In genomic region chr5:71782771-71783770, GRCh38 we compare ENCODE assay signal across 8 cellular contexts.
A peak's percentile ranks its signal among the peaks of the same experiment; 100 is the strongest.
DNase-seq lines count a peak whose midpoint lies in the region; ATAC-seq lines count a peak whose summit lies in the region.

No MANE protein-coding gene starts in this region.

- no peak overlapping the region for H3K4me3 Mint-ChIP-seq in central memory CD8-positive, alpha-beta T cell

- H3K27ac Mint-ChIP-seq in central memory CD8-positive, alpha-beta T cell (ENCODE audit: low read depth): no peak overlapping the region

- peaks cover 34% of the 10 kb centered on the region for H3K27me3 Mint-ChIP-seq in central memory CD8-positive, alpha-beta T cell

- DNase-seq in AG08396 (ENCODE audit: low spot score): peak; percentile 81
- peak; percentile 80 for DNase-seq in NCI-H146 treated with DMSO at 0.1 percent for 48 hours (lab: John Stamatoyannopoulos, UW; ENCODE audit: unreplicated experiment)
- DNase-seq in T-helper 9 cell: peak; percentile 12
- DNase-seq in central memory CD8-positive, alpha-beta T cell (ENCODE audit: low spot score in 2 of 2): no peak
- DNase-seq in kidney tubule cell (ENCODE audit: low spot score): peak; percentile 71
- peak; percentile 62 for DNase-seq in stimulated activated CD4-positive, alpha-beta T cell treated with anti-CD3 and anti-CD28 coated beads, Interleukin-15, amount 100 ng/mL, for 48 hours (ENCODE audit: low read depth in 2 of 2)

- no peaks in the 10 kb centered on the region for H3K9me3 Mint-ChIP-seq in central memory CD8-positive, alpha-beta T cell

- H3K36me3 Mint-ChIP-seq in central memory CD8-positive, alpha-beta T cell (ENCODE audit: insufficient read depth): no peaks in the 10 kb centered on the region

- H3K4me1 Mint-ChIP-seq in central memory CD8-positive, alpha-beta T cell: no peaks in the 10 kb centered on the region

- ATAC-seq in GM18519 (IDR thresholded peaks at IDR 0.05; ENCODE audit: low FRiP score, unreplicated experiment) (peak; percentile 86), HG02973 (IDR thresholded peaks at IDR 0.05; ENCODE audit: unreplicated experiment) (peak; percentile 91)
- peak; percentile 46 for ATAC-seq in central memory CD8-positive, alpha-beta T cell (replicated peaks; ENCODE audit: extremely low read depth, poor library complexity, severe bottlenecking)

Comparison
In these comparisons a context has a peak if more than half of its experiments do, and no peak if none do; other contexts are left out.
1. DNase-seq: peak in AG08396 (single experiment), NCI-H146 treated with DMSO at 0.1 percent for 48 hours (single experiment), T-helper 9 cell (single experiment), kidney tubule cell (single experiment) and stimulated activated CD4-positive, alpha-beta T cell treated with anti-CD3 and anti-CD28 coated beads, Interleukin-15, amount 100 ng/mL, for 48 hours (2 of 2); none in central memory CD8-positive, alpha-beta T cell (0 of 2).
2. Peak in every context shown above with its lines, with median percentiles within 50 percentile points of each other: ATAC-seq.